In the genomic region with DNA sequence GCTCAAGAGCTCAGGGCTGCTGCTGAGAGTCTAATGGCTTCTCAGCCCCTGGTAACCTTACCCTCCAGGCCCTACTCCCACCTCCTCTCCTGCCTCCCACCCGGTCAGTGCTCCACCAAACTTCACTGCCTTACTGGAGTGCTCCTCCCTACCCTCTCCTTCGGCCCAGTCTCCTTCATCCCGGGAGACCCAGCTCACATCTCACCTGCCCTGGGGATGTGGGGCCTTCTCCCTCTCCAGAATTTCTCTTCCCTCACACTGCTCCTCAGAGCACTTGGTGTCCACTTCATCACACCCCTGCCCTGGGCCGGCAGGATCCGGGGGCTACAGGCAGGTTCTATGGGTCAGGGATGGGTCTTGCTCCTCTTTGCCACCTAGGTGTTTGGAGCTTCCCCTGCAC, we compare ENCODE assay signal across 18 cellular contexts. TPM values are rescaled to one million over a fixed set of nuclear protein-coding genes. Genes with fewer than 3 reads are reported as not detected.
DNase-seq lines count a peak whose midpoint lies in the region; ATAC-seq and TF ChIP-seq lines count a peak whose summit lies in the region.
"Had no signal": no experiment of that assay in that cellular context is flagged by ENCODE, and none has a peak within 500 bp of the region (broad histone marks: within the 10 kb centered on the region; RNA-seq: fewer than 3 reads in every experiment).

No MANE protein-coding gene starts in this region.

- peak overlapping the region; percentile 33 to 65 for H3K4me3 Mint-ChIP-seq in stimulated activated naive CD8-positive, alpha-beta T cell treated with anti-CD3 and anti-CD28 coated beads, Interleukin-15, amount 100 ng/mL, for 72 hours
- H3K4me3 Mint-ChIP-seq in activated CD4-positive, alpha-beta memory T cell treated with anti-CD3 and anti-CD28 coated beads for 36 hours, result no peak overlapping the region
- no peak overlapping the region for H3K4me3 Mint-ChIP-seq in CD8-positive, alpha-beta T cell
- H3K4me3 Mint-ChIP-seq: activated naive CD8-positive, alpha-beta T cell; WTC11 had no signal

- no peak for TF ChIP-seq CTCF in GM13976 (IDR thresholded peaks at IDR 0.05; ENCODE audit: borderline replicate concordance, control extremely low read depth, extremely low read depth, insufficient read depth, missing control alignments)
- no peak for TF ChIP-seq CTCF in CD8-positive, alpha-beta T cell (IDR thresholded peaks at IDR 0.05)

- peaks cover 36% of the 10 kb centered on the region for H3K4me1 ChIP-seq in CD8-positive, alpha-beta T cell (ENCODE audit: insufficient read depth, low read length)

- no peak overlapping the region for H3K27ac Mint-ChIP-seq in stimulated activated naive CD8-positive, alpha-beta T cell treated with anti-CD3 and anti-CD28 coated beads, Interleukin-15, amount 100 ng/mL, for 72 hours
- peak overlapping the region; percentile 70 for H3K27ac Mint-ChIP-seq in activated CD4-positive, alpha-beta memory T cell treated with anti-CD3 and anti-CD28 coated beads for 36 hours
- H3K27ac Mint-ChIP-seq in CD8-positive, alpha-beta T cell, result no peak overlapping the region
- H3K27ac Mint-ChIP-seq: WTC11 had no signal

- DNase-seq in stimulated activated naive CD8-positive, alpha-beta T cell treated with anti-CD3 and anti-CD28 coated beads, Interleukin-15, amount 100 ng/mL, for 72 hours, result no peak
- no peak for DNase-seq in stimulated activated naive CD8-positive, alpha-beta T cell treated with anti-CD3 and anti-CD28 coated beads, Interleukin-15, Interleukin-2, amounts not matched to agents 100 U/mL and 50 U/mL, for 24 hours
- no peak for DNase-seq in activated CD4-positive, alpha-beta memory T cell treated with anti-CD3 and anti-CD28 coated beads for 36 hours
- DNase-seq in iPS-NIHi11 (ENCODE audit: low spot score), result peak; percentile 6
- DNase-seq in NCI-H1105 (lab: John Stamatoyannopoulos, UW), result no peak
- no peak for DNase-seq in stimulated activated CD4-positive, alpha-beta T cell treated with anti-CD3 and anti-CD28 coated beads, Interleukin-12 subunit alpha, Interleukin-12 subunit beta, amount 100 ng/mL, for 4 hours
- DNase-seq in GM13976 (ENCODE audit: low spot score), result no peak
- DNase-seq in CD8-positive, alpha-beta T cell, result no peak
- DNase-seq: activated CD8-positive, alpha-beta memory T cell treated with anti-CD3 and anti-CD28 coated beads, Interleukin-2, amount 50 U/mL, for 4 hours; dermis blood vessel endothelial cell; erythroblast; GM23248; NCI-H2227 treated with DMSO at 0.1 percent for 48 hours; stimulated activated CD4-positive, alpha-beta T cell treated with anti-CD3 and anti-CD28 coated beads, Interleukin-2, amount 100 ng/mL, for 48 hours had no signal

- H3K36me3 Mint-ChIP-seq in activated CD4-positive, alpha-beta memory T cell treated with anti-CD3 and anti-CD28 coated beads for 36 hours, result peaks cover 35% of the 10 kb centered on the region
- H3K36me3 Mint-ChIP-seq in CD8-positive, alpha-beta T cell, result peaks cover 41% of the 10 kb centered on the region

- CTCF ChIA-PET in activated CD4-positive, alpha-beta memory T cell treated with anti-CD3 and anti-CD28 coated beads for 36 hours (lab: Charles Lee), result interaction anchor here (1.0 kb wide), 2 partner anchors 12 to 13 kb away, joined by 3 read pairs; no protein-coding TSS in a partner anchor
- CTCF ChIA-PET in CD8-positive, alpha-beta T cell (lab: Charles Lee), result interaction anchor here (0.7 to 2.7 kb wide), 2 partner anchors 34 to 45 kb away, joined by 3 to 14 read pairs; a partner anchor contains a TSS

- no peaks in the 10 kb centered on the region for H3K9me3 ChIP-seq in CD8-positive, alpha-beta T cell (ENCODE audit: low read length)
- H3K9me3 ChIP-seq: gastroesophageal sphincter had no signal

- ATAC-seq in stimulated activated naive CD8-positive, alpha-beta T cell treated with anti-CD3 and anti-CD28 coated beads, Interleukin-15, amount 100 ng/mL, for 72 hours, result no peak
- ATAC-seq in stimulated activated naive CD8-positive, alpha-beta T cell treated with anti-CD3 and anti-CD28 coated beads, Interleukin-15, Interleukin-2, amounts not matched to agents 100 U/mL and 50 U/mL, for 24 hours, result no peak
- no peak for ATAC-seq in CD8-positive, alpha-beta T cell
- ATAC-seq: gastroesophageal sphincter, WTC11 had no signal

- H3K27ac ChIP-seq in CD8-positive, alpha-beta T cell (ENCODE audit: low read depth, low read length), result no peak overlapping the region
- H3K27ac ChIP-seq: gastroesophageal sphincter, GM23248, parathyroid adenoma had no signal

- H3K4me3 ChIP-seq in CD8-positive, alpha-beta T cell (ENCODE audit: low read depth, low read length), result no peak overlapping the region
- H3K4me3 ChIP-seq: gastroesophageal sphincter, GM23248 had no signal

- H3K27me3 ChIP-seq in CD8-positive, alpha-beta T cell (ENCODE audit: insufficient read depth, low read length), result no peaks in the 10 kb centered on the region
- H3K27me3 ChIP-seq: gastroesophageal sphincter had no signal

- POLR2A ChIA-PET in activated CD4-positive, alpha-beta memory T cell treated with anti-CD3 and anti-CD28 coated beads for 36 hours (lab: Charles Lee), result interaction anchor here (0.7 to 2.1 kb wide), 2 partner anchors 15 to 35 kb away, joined by 5 to 10 read pairs; a partner anchor contains a TSS
- POLR2A ChIA-PET in CD8-positive, alpha-beta T cell (lab: Charles Lee), result interaction anchor here (2.9 kb wide), 1 partner anchor 35 kb away, joined by 15 read pairs; a partner anchor contains a TSS

- H3K36me3 ChIP-seq in CD8-positive, alpha-beta T cell (ENCODE audit: insufficient read depth, low read length), result no peaks in the 10 kb centered on the region

- in situ Hi-C loops in GM13976 (cut with MboI; ENCODE audit: low sequenced_read_pairs, unreplicated experiment), result no loop called here

- intact Hi-C loops in activated CD4-positive, alpha-beta memory T cell treated with anti-CD3 and anti-CD28 coated beads for 36 hours (cut with micrococcal nuclease), result no loop called here
- intact Hi-C loops in CD8-positive, alpha-beta T cell (cut with DNase I, micrococcal nuclease), result no loop called here

- H3K9me3 Mint-ChIP-seq in stimulated activated naive CD8-positive, alpha-beta T cell treated with anti-CD3 and anti-CD28 coated beads, Interleukin-15, amount 100 ng/mL, for 72 hours, result no peaks in the 10 kb centered on the region
- no peaks in the 10 kb centered on the region for H3K9me3 Mint-ChIP-seq in activated CD4-positive, alpha-beta memory T cell treated with anti-CD3 and anti-CD28 coated beads for 36 hours
- no peaks in the 10 kb centered on the region for H3K9me3 Mint-ChIP-seq in CD8-positive, alpha-beta T cell
- H3K9me3 Mint-ChIP-seq: WTC11 had no signal

- H3K27me3 Mint-ChIP-seq in stimulated activated naive CD8-positive, alpha-beta T cell treated with anti-CD3 and anti-CD28 coated beads, Interleukin-15, amount 100 ng/mL, for 72 hours, result no peaks in the 10 kb centered on the region
- no peaks in the 10 kb centered on the region for H3K27me3 Mint-ChIP-seq in activated CD4-positive, alpha-beta memory T cell treated with anti-CD3 and anti-CD28 coated beads for 36 hours
- H3K27me3 Mint-ChIP-seq in CD8-positive, alpha-beta T cell (ENCODE audit: low read depth), result no peaks in the 10 kb centered on the region
- H3K27me3 Mint-ChIP-seq: activated naive CD8-positive, alpha-beta T cell had no signal

- H3K4me1 Mint-ChIP-seq in stimulated activated naive CD8-positive, alpha-beta T cell treated with anti-CD3 and anti-CD28 coated beads, Interleukin-15, amount 100 ng/mL, for 72 hours, result peaks cover 74% of the 10 kb centered on the region
- peaks cover 70% of the 10 kb centered on the region for H3K4me1 Mint-ChIP-seq in activated CD4-positive, alpha-beta memory T cell treated with anti-CD3 and anti-CD28 coated beads for 36 hours (ENCODE audit: low read depth)
- H3K4me1 Mint-ChIP-seq in CD8-positive, alpha-beta T cell (ENCODE audit: low read depth), result peaks cover 71% of the 10 kb centered on the region

RNA-seq across cellular contexts. Expression of a gene that starts 21.6 kb away (rescaled TPM):
- 10 to 100 TPM; 42.1 to 44.9 TPM for total RNA-seq in activated CD4-positive, alpha-beta memory T cell treated with anti-CD3 and anti-CD28 coated beads for 36 hours
- 10 to 100 TPM; 18.1 to 20.6 TPM for total RNA-seq in CD8-positive, alpha-beta T cell

RNA-seq across cellular contexts. Expression of a gene that starts 34.8 kb away (rescaled TPM):
- total RNA-seq in activated CD4-positive, alpha-beta memory T cell treated with anti-CD3 and anti-CD28 coated beads for 36 hours, result 100 to 1,000 TPM; 125 to 128 TPM
- total RNA-seq in CD8-positive, alpha-beta T cell, result 100 to 1,000 TPM; 108 to 120 TPM

Comparison
In these comparisons a context has a peak if more than half of its experiments do, and no peak if none do; other contexts are left out.
1. H3K4me3 Mint-ChIP-seq: peak in stimulated activated naive CD8-positive, alpha-beta T cell treated with anti-CD3 and anti-CD28 coated beads, Interleukin-15, amount 100 ng/mL, for 72 hours (2 of 2); none in activated CD4-positive, alpha-beta memory T cell treated with anti-CD3 and anti-CD28 coated beads for 36 hours (single experiment) and CD8-positive, alpha-beta T cell (single experiment).